In genomic region chr2:135140606-135141005, GRCh38 we compare ENCODE assay signal across 29 cellular contexts.
"Had no signal": no experiment of that assay in that cellular context is flagged by ENCODE, and none has a peak within 500 bp of the region (broad histone marks: within the 10 kb centered on the region; RNA-seq: fewer than 3 reads in every experiment).

No MANE protein-coding gene starts in this region.

- H3K36me3 ChIP-seq: uterus had no signal

- H3K9me3 Mint-ChIP-seq: natural killer cell had no signal

- H3K9me3 ChIP-seq: suprapubic skin, testis had no signal

- H3K27me3 ChIP-seq: neural progenitor cell, ovary, right lobe of liver, sigmoid colon, suprapubic skin, testis, tibial artery, transverse colon, upper lobe of right lung, uterus had no signal

- H3K4me1 Mint-ChIP-seq: natural killer cell; nephron; neural progenitor cell; stimulated activated effector memory CD8-positive, alpha-beta T cell treated with anti-CD3 and anti-CD28 coated beads, Interleukin-12 subunit alpha, Interleukin-12 subunit beta, amount 100 ng/mL, for 72 hours; stimulated activated naive CD8-positive, alpha-beta T cell treated with anti-CD3 and anti-CD28 coated beads, Interleukin-15, amount 100 ng/mL, for 72 hours had no signal

- H3K4me1 ChIP-seq: neural progenitor cell, psoas muscle, right lobe of liver, sigmoid colon, suprapubic skin, testis, tibial artery, transverse colon, upper lobe of right lung, uterus had no signal

- H3K4me3 ChIP-seq: neural progenitor cell, ovary, psoas muscle, right lobe of liver, sigmoid colon, suprapubic skin, testis, tibial artery, transverse colon, upper lobe of right lung, uterus had no signal

- H3K9ac ChIP-seq: neural progenitor cell, parathyroid adenoma had no signal

- H3K27ac ChIP-seq: neural progenitor cell, ovary, parathyroid adenoma, psoas muscle, right lobe of liver, sigmoid colon, suprapubic skin, testis, tibial artery, transverse colon, upper lobe of right lung, uterus had no signal

- H3K4me2 ChIP-seq: neural progenitor cell had no signal

- H2AFZ ChIP-seq: neural progenitor cell, parathyroid adenoma had no signal

- DNase-seq: natural killer cell; occipital lobe; ovary; posterior cingulate gyrus; psoas muscle; right cardiac atrium; right lobe of liver; sigmoid colon; small intestine; stimulated activated CD4-positive, alpha-beta T cell treated with anti-CD3 and anti-CD28 coated beads, Interleukin-15, amount 100 ng/mL, for 24 hours; stimulated activated CD4-positive, alpha-beta T cell treated with anti-CD3 and anti-CD28 coated beads, Interleukin-2, amount 100 ng/mL, for 24 hours; stimulated activated CD4-positive, alpha-beta T cell treated with anti-CD3 and anti-CD28 coated beads, Interleukin-2, amount 100 ng/mL, for 48 hours; stimulated activated CD4-positive, alpha-beta T cell treated with anti-CD3 and anti-CD28 coated beads, Interleukin-4, amount 100 ng/mL, for 24 hours; stimulated activated naive CD4-positive, alpha-beta T cell; stimulated activated naive CD8-positive, alpha-beta T cell treated with anti-CD3 and anti-CD28 coated beads, Interleukin-15, amount 100 ng/mL, for 72 hours; stimulated activated naive CD8-positive, alpha-beta T cell treated with anti-CD3 and anti-CD28 coated beads, Interleukin-15, Interleukin-2, amounts not matched to agents 100 U/mL and 50 U/mL, for 24 hours; substantia nigra; testis; tibial artery; transverse colon; upper lobe of right lung; uterus had no signal

- ATAC-seq: natural killer cell; psoas muscle; right cardiac atrium; right lobe of liver; stimulated activated effector memory CD8-positive, alpha-beta T cell treated with anti-CD3 and anti-CD28 coated beads, Interleukin-12 subunit alpha, Interleukin-12 subunit beta, amount 100 ng/mL, for 72 hours; stimulated activated naive CD8-positive, alpha-beta T cell treated with anti-CD3 and anti-CD28 coated beads, Interleukin-15, amount 100 ng/mL, for 72 hours; stimulated activated naive CD8-positive, alpha-beta T cell treated with anti-CD3 and anti-CD28 coated beads, Interleukin-15, Interleukin-2, amounts not matched to agents 100 U/mL and 50 U/mL, for 24 hours; upper lobe of right lung had no signal

- H3K4me3 Mint-ChIP-seq: natural killer cell; nephron; neural progenitor cell; stimulated activated effector memory CD8-positive, alpha-beta T cell treated with anti-CD3 and anti-CD28 coated beads, Interleukin-12 subunit alpha, Interleukin-12 subunit beta, amount 100 ng/mL, for 72 hours; stimulated activated naive CD8-positive, alpha-beta T cell treated with anti-CD3 and anti-CD28 coated beads, Interleukin-15, amount 100 ng/mL, for 72 hours; type B pancreatic cell had no signal

- H3K36me3 Mint-ChIP-seq: natural killer cell had no signal

- H3K27ac Mint-ChIP-seq: natural killer cell; nephron; neural progenitor cell; progenitor cell of endocrine pancreas; stimulated activated effector memory CD8-positive, alpha-beta T cell treated with anti-CD3 and anti-CD28 coated beads, Interleukin-12 subunit alpha, Interleukin-12 subunit beta, amount 100 ng/mL, for 72 hours; stimulated activated naive CD8-positive, alpha-beta T cell treated with anti-CD3 and anti-CD28 coated beads, Interleukin-15, amount 100 ng/mL, for 72 hours; type B pancreatic cell had no signal

- H3K27me3 Mint-ChIP-seq: progenitor cell of endocrine pancreas; stimulated activated naive CD8-positive, alpha-beta T cell treated with anti-CD3 and anti-CD28 coated beads, Interleukin-15, amount 100 ng/mL, for 72 hours; type B pancreatic cell had no signal
